1 cellular context compared by ENCODE assay signal in genomic region chr9:134061688-134062371, GRCh38.
TF ChIP-seq lines count a peak whose summit lies in the region.

No MANE protein-coding gene starts in this region.

TF ChIP-seq in GM23338, 12 proteins besides CTCF, POLR2A, EP300 and RAD21:
- TF ChIP-seq REST (IDR thresholded peaks at IDR 0.05; ENCODE audit: unreplicated experiment) (no peak), ETS1 (IDR thresholded peaks at IDR 0.05) (no peak), ZNF462 (CRISPR knock-in tag; IDR thresholded peaks at IDR 0.05) (no peak), JUNB (IDR thresholded peaks at IDR 0.05; ENCODE audit: unreplicated experiment) (no peak)
TF ChIP-seq in GM23338: peak in this region for 0.
